In the genomic region with DNA sequence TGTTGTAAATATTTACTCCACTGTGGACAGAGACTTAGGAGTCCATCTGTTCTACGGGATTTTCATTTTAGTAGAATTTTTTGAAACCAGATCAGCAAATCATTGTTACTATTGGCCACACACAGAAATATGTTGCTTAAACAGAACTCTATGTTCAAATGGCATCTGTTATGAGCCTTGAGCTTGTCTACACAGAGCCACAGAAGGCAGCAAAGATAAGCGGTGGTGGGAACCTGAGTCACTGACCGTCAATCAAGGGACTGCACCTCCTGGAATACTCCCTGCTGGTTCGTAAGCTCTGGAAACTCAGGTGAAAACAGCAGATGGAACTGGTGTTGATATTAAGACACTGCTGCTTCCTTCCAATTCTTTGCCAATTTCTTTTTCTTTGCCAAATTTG, we compare ENCODE assay signal across 30 cellular contexts.
"Had no signal": no experiment of that assay in that cellular context is flagged by ENCODE, and none has a peak within 500 bp of the region (broad histone marks: within the 10 kb centered on the region; RNA-seq: fewer than 3 reads in every experiment).

No MANE protein-coding gene starts in this region.

- H3K4me3 Mint-ChIP-seq: immature natural killer cell; naive thymus-derived CD8-positive, alpha-beta T cell; nephron; neural crest cell; stimulated activated naive B cell treated with anti-CD40 and anti-IgM and Interleukin-4, amounts not matched to agents 10 μg/mL and 1 μg/mL and 100 μg/mL, for 72 hours had no signal

- H3K36me3 ChIP-seq: left lung, lower lobe of right lung, pancreas, prostate gland, stomach, thyroid gland, transverse colon, upper lobe of left lung, vagina had no signal

- H3K4me1 Mint-ChIP-seq: immature natural killer cell; naive thymus-derived CD8-positive, alpha-beta T cell; nephron; neural crest cell; stimulated activated naive B cell treated with anti-CD40 and anti-IgM and Interleukin-4, amounts not matched to agents 10 μg/mL and 1 μg/mL and 100 μg/mL, for 72 hours had no signal

- H3K27ac Mint-ChIP-seq: immature natural killer cell; naive thymus-derived CD8-positive, alpha-beta T cell; nephron; stimulated activated naive B cell treated with anti-CD40 and anti-IgM and Interleukin-4, amounts not matched to agents 10 μg/mL and 1 μg/mL and 100 μg/mL, for 72 hours had no signal

- ATAC-seq: left colon; left lung; lower lobe of right lung; naive thymus-derived CD8-positive, alpha-beta T cell; pancreas; right cardiac atrium; sciatic nerve; stimulated activated naive B cell treated with anti-CD40 and anti-IgM and Interleukin-4, amounts not matched to agents 10 μg/mL and 1 μg/mL and 100 μg/mL, for 72 hours; stimulated activated naive CD8-positive, alpha-beta T cell treated with anti-CD3 and anti-CD28 coated beads, Interleukin-15, Interleukin-2, amounts not matched to agents 100 U/mL and 50 U/mL, for 24 hours had no signal

- H3K4me1 ChIP-seq: left lung, lower lobe of right lung, pancreas, prostate gland, stomach, testis, thyroid gland, transverse colon, upper lobe of left lung, vagina had no signal

- DNase-seq: immature natural killer cell; kidney; left colon; left lung; lower lobe of right lung; mammary epithelial cell; mesenchymal stem cell; naive thymus-derived CD8-positive, alpha-beta T cell; nucleus accumbens; pancreas; posterior cingulate gyrus; retina; right cardiac atrium; stimulated activated CD4-positive, alpha-beta T cell treated with anti-CD3 and anti-CD28 coated beads, Interleukin-12 subunit alpha, Interleukin-12 subunit beta, amount 100 ng/mL, for 4 hours; stimulated activated CD4-positive, alpha-beta T cell treated with anti-CD3 and anti-CD28 coated beads, Interleukin-15, amount 100 ng/mL, for 24 hours; stimulated activated CD4-positive, alpha-beta T cell treated with anti-CD3 and anti-CD28 coated beads, Interleukin-2, amount 100 ng/mL, for 24 hours; stimulated activated CD4-positive, alpha-beta T cell treated with anti-CD3 and anti-CD28 coated beads, Interleukin-4, amount 100 ng/mL, for 1 hour; stimulated activated naive B cell treated with anti-CD40 and anti-IgM and Interleukin-4, amounts not matched to agents 10 μg/mL and 1 μg/mL and 100 μg/mL, for 72 hours; stimulated activated naive CD8-positive, alpha-beta T cell treated with anti-CD3 and anti-CD28 coated beads, Interleukin-15, Interleukin-2, amounts not matched to agents 100 U/mL and 50 U/mL, for 24 hours; stomach; testis; thyroid gland; transverse colon; upper lobe of left lung had no signal

- H3K27ac ChIP-seq: left lung, lower lobe of right lung, pancreas, prostate gland, skin epidermis, stomach, testis, thyroid gland, transverse colon, upper lobe of left lung, vagina had no signal

- H3K36me3 Mint-ChIP-seq: immature natural killer cell; naive thymus-derived CD8-positive, alpha-beta T cell; stimulated activated naive B cell treated with anti-CD40 and anti-IgM and Interleukin-4, amounts not matched to agents 10 μg/mL and 1 μg/mL and 100 μg/mL, for 72 hours had no signal

- H3K4me3 ChIP-seq: left lung, lower lobe of right lung, pancreas, prostate gland, skin epidermis, stomach, testis, thyroid gland, transverse colon, upper lobe of left lung, vagina had no signal

- H3K27me3 ChIP-seq: left lung, stomach, testis, thyroid gland, transverse colon, upper lobe of left lung, vagina had no signal

- H3K9me3 Mint-ChIP-seq: nephron; neural crest cell; stimulated activated naive B cell treated with anti-CD40 and anti-IgM and Interleukin-4, amounts not matched to agents 10 μg/mL and 1 μg/mL and 100 μg/mL, for 72 hours had no signal
